Comparison of ENCODE assay signal across 2 cellular contexts in the genomic region with DNA sequence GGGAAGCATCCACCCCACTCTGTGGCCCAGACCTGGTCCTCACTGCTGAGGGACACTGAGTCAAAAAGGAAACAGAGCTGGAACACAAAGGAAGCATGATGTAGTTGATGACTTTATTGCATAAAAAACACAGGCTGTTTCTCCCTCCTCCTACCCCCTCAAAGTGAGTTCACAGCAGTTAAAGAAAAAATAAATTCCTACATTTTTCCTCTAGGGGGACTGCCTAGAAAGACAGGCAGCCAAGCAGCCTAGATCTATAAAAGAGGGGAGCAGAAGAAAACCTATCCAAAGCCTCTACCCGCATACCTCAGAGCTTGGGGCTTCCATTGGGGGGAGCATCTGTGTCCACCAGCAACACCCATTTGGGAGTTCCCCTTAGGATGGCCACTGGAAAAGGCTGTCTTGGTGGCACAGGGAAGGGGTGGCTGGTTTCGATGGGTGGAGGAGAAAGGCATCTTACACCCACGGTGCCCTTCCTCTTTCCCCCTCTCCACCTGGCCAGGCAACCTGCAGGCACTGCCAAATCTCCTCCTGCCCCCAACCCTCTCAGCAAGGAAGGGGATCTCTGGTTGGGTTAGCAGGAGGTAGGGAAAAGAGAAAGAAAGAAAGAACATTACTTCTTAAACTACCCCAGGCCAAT.
TF ChIP-seq lines count a peak whose summit lies in the region.

No MANE protein-coding gene starts in this region.

TF ChIP-seq in SK-N-SH treated with all-trans-retinoic acid at 6 μM for 48 hours, 23 proteins besides CTCF, POLR2A, EP300 and RAD21 (continued from another document):
- TF ChIP-seq, protein P1, sequence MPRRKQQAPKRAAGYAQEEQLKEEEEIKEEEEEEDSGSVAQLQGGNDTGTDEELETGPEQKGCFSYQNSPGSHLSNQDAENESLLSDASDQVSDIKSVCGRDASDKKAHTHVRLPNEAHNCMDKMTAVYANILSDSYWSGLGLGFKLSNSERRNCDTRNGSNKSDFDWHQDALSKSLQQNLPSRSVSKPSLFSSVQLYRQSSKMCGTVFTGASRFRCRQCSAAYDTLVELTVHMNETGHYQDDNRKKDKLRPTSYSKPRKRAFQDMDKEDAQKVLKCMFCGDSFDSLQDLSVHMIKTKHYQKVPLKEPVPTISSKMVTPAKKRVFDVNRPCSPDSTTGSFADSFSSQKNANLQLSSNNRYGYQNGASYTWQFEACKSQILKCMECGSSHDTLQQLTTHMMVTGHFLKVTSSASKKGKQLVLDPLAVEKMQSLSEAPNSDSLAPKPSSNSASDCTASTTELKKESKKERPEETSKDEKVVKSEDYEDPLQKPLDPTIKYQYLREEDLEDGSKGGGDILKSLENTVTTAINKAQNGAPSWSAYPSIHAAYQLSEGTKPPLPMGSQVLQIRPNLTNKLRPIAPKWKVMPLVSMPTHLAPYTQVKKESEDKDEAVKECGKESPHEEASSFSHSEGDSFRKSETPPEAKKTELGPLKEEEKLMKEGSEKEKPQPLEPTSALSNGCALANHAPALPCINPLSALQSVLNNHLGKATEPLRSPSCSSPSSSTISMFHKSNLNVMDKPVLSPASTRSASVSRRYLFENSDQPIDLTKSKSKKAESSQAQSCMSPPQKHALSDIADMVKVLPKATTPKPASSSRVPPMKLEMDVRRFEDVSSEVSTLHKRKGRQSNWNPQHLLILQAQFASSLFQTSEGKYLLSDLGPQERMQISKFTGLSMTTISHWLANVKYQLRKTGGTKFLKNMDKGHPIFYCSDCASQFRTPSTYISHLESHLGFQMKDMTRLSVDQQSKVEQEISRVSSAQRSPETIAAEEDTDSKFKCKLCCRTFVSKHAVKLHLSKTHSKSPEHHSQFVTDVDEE (CRISPR knock-in tag; IDR thresholded peaks at IDR 0.05): no peak

TF ChIP-seq in H1, 55 proteins besides CTCF, POLR2A, EP300 and RAD21 (continued from another document):
- TF ChIP-seq BCL11A (IDR thresholded peaks at IDR 0.05; ENCODE audit: low read depth in 2 of 2, low read length in 2 of 2) (no peak), ASH2L (IDR thresholded peaks at IDR 0.05; ENCODE audit: low read length) (no peak), SIN3A (conservative IDR thresholded peaks at IDR 0.05 in 1 of 2, IDR thresholded peaks at IDR 0.05 in 1 of 2; ENCODE audit: low read depth in 1 of 2, low read length in 2 of 2) (no peak), MAFK (IDR thresholded peaks at IDR 0.05; ENCODE audit: low read depth, low read length) (no peak)
